Comparison of ENCODE assay signal across 10 cellular contexts in genomic region chr20:19252670-19253120, GRCh38. TPM values are rescaled to one million over a fixed set of nuclear protein-coding genes. Genes with fewer than 3 reads are reported as not detected.
DNase-seq lines count a peak whose midpoint lies in the region; ATAC-seq and TF ChIP-seq lines count a peak whose summit lies in the region.
"Had no signal": no experiment of that assay in that cellular context is flagged by ENCODE, and none has a peak within 500 bp of the region (broad histone marks: within the 10 kb centered on the region; RNA-seq: fewer than 3 reads in every experiment).

No MANE protein-coding gene starts in this region.

- H3K23ac ChIP-seq in mesenchymal stem cell (ENCODE audit: low read length in 2 of 2) = no peak overlapping the region

- no peak overlapping the region for H3K27ac ChIP-seq in right atrium auricular region
- no peak overlapping the region for H3K27ac ChIP-seq in mesenchymal stem cell (ENCODE audit: low read length, poor library complexity, severe bottlenecking)

- H3K4me1 Mint-ChIP-seq in endothelial cell (ENCODE audit: unreplicated experiment) = no peaks in the 10 kb centered on the region

- H3K36me3 ChIP-seq in right atrium auricular region = no peaks in the 10 kb centered on the region
- H3K36me3 ChIP-seq in mesenchymal stem cell (ENCODE audit: control insufficient read depth in 1 of 2, insufficient read depth in 2 of 2, low read depth in 1 of 2, low read length in 2 of 2) = no peaks in the 10 kb centered on the region

- H4K8ac ChIP-seq in mesenchymal stem cell (ENCODE audit: low read length) = no peak overlapping the region

- H3K4me1 ChIP-seq in right atrium auricular region (no peaks in the 10 kb centered on the region), mesenchymal stem cell (ENCODE audit: control insufficient read depth, insufficient read depth, low read depth, low read length) (no peaks in the 10 kb centered on the region)

- H3K4me3 Mint-ChIP-seq in endothelial cell (ENCODE audit: unreplicated experiment) = no peak overlapping the region
- H3K4me3 Mint-ChIP-seq: effector memory CD8-positive, alpha-beta T cell had no signal

- H3K9ac ChIP-seq in mesenchymal stem cell (ENCODE audit: low read length) = no peak overlapping the region

- H3K27me3 Mint-ChIP-seq in endothelial cell (ENCODE audit: unreplicated experiment) = no peaks in the 10 kb centered on the region

- no peak overlapping the region for H2BK5ac ChIP-seq in mesenchymal stem cell (ENCODE audit: low read depth, low read length, poor library complexity, severe bottlenecking)

- H3K9me3 Mint-ChIP-seq in endothelial cell (ENCODE audit: unreplicated experiment) = no peaks in the 10 kb centered on the region
- H3K9me3 Mint-ChIP-seq: effector memory CD8-positive, alpha-beta T cell had no signal

- intact Hi-C loops in Right ventricle myocardium superior (cut with DNase I) = no loop called here

- H3K9me3 ChIP-seq in right atrium auricular region = no peaks in the 10 kb centered on the region
- no peaks in the 10 kb centered on the region for H3K9me3 ChIP-seq in mesenchymal stem cell (ENCODE audit: control insufficient read depth, low read length)

- H2AK5ac ChIP-seq in mesenchymal stem cell (ENCODE audit: low read length, severe bottlenecking) = no peak overlapping the region

- H2AFZ ChIP-seq in mesenchymal stem cell (ENCODE audit: low read depth, low read length) = no peak overlapping the region

- no peak overlapping the region for H2BK12ac ChIP-seq in mesenchymal stem cell (ENCODE audit: low read length in 2 of 2)

- H3K79me1 ChIP-seq in mesenchymal stem cell (replicated peaks; ENCODE audit: low read length, poor library complexity, severe bottlenecking) = no peaks in the 10 kb centered on the region

- DNase-seq in Right ventricle myocardium superior (peak; percentile 46), right atrium auricular region (ENCODE audit: low spot score) (no peak), dedifferentiated amniotic fluid mesenchymal stem cell (ENCODE audit: extremely low spot score) (peak; percentile 16), mesenchymal stem cell (peak; percentile 73), endothelial cell (ENCODE audit: low spot score) (no peak), NCI-H128 (lab: John Stamatoyannopoulos, UW; ENCODE audit: unreplicated experiment) (no peak)
- DNase-seq: activated CD8-positive, alpha-beta memory T cell treated with anti-CD3 and anti-CD28 coated beads, Interleukin-2, amount 50 U/mL, for 4 hours; effector memory CD8-positive, alpha-beta T cell had no signal

- H3K4me3 ChIP-seq in right atrium auricular region = no peak overlapping the region
- no peak overlapping the region for H3K4me3 ChIP-seq in mesenchymal stem cell (ENCODE audit: insufficient read depth in 1 of 2, low read depth in 1 of 2, low read length in 2 of 2)

- no peak overlapping the region for H3K4ac ChIP-seq in mesenchymal stem cell (ENCODE audit: low read depth in 1 of 2, low read length in 2 of 2)

- no peak overlapping the region for H3K4me2 ChIP-seq in mesenchymal stem cell (ENCODE audit: low read length, poor library complexity, severe bottlenecking)

- 74% methylated on average over 3 of the region's 4 CpGs for whole genome bisulfite sequencing in mesenchymal stem cell

- no peak overlapping the region for H3K27ac Mint-ChIP-seq in endothelial cell (ENCODE audit: unreplicated experiment)
- H3K27ac Mint-ChIP-seq: effector memory CD8-positive, alpha-beta T cell had no signal

- no peak overlapping the region for H3K14ac ChIP-seq in mesenchymal stem cell (ENCODE audit: low read length in 2 of 2)

- H3K36me3 Mint-ChIP-seq in endothelial cell (ENCODE audit: low read depth, unreplicated experiment) = no peaks in the 10 kb centered on the region

- no peak overlapping the region for H2BK120ac ChIP-seq in mesenchymal stem cell (ENCODE audit: low read depth, low read length)

- no peak overlapping the region for H2BK15ac ChIP-seq in mesenchymal stem cell (ENCODE audit: low read depth, poor library complexity, severe bottlenecking)

- peak; percentile 70 for ATAC-seq in Right ventricle myocardium superior (ENCODE audit: poor library complexity)
- ATAC-seq in GM21576 (IDR thresholded peaks at IDR 0.05; ENCODE audit: unreplicated experiment) = no peak
- no peak for ATAC-seq in HG02852 (IDR thresholded peaks at IDR 0.05; ENCODE audit: unreplicated experiment)
- ATAC-seq: effector memory CD8-positive, alpha-beta T cell had no signal

- no peaks in the 10 kb centered on the region for H3K27me3 ChIP-seq in right atrium auricular region
- no peaks in the 10 kb centered on the region for H3K27me3 ChIP-seq in mesenchymal stem cell (ENCODE audit: control insufficient read depth in 1 of 2, insufficient read depth in 1 of 2, low read length in 2 of 2)

- TF ChIP-seq CTCF in right atrium auricular region (IDR thresholded peaks at IDR 0.05) (no peak), endothelial cell (IDR thresholded peaks at IDR 0.05; ENCODE audit: unreplicated experiment) (no peak)

- H3K18ac ChIP-seq in mesenchymal stem cell (ENCODE audit: low read depth in 1 of 2, low read length in 2 of 2) = no peak overlapping the region

- no peak overlapping the region for H4K91ac ChIP-seq in mesenchymal stem cell (ENCODE audit: low read length)

RNA-seq across cellular contexts. Expression of gene SLC24A3, which starts 40.3 kb away (rescaled TPM):
- total RNA-seq in Right ventricle myocardium superior (0.62 TPM), right atrium auricular region (1 to 10 TPM; 1.4 to 3.7 TPM), endothelial cell (ENCODE audit: unreplicated experiment) (0.15 TPM)
- polyA plus RNA-seq in mesenchymal stem cell (2013, experiment 1 of 2) = 0.08 TPM
- polyA plus RNA-seq in mesenchymal stem cell (2013, experiment 2 of 2) = 0.14 TPM

Comparison
In these comparisons a context has a peak if more than half of its experiments do, and no peak if none do; other contexts are left out.
1. DNase-seq: peak in Right ventricle myocardium superior (single experiment), dedifferentiated amniotic fluid mesenchymal stem cell (single experiment) and mesenchymal stem cell (single experiment); none in right atrium auricular region (single experiment), endothelial cell (single experiment) and NCI-H128 (single experiment).